Comparison of ENCODE assay signal across 8 cellular contexts in the genomic region with DNA sequence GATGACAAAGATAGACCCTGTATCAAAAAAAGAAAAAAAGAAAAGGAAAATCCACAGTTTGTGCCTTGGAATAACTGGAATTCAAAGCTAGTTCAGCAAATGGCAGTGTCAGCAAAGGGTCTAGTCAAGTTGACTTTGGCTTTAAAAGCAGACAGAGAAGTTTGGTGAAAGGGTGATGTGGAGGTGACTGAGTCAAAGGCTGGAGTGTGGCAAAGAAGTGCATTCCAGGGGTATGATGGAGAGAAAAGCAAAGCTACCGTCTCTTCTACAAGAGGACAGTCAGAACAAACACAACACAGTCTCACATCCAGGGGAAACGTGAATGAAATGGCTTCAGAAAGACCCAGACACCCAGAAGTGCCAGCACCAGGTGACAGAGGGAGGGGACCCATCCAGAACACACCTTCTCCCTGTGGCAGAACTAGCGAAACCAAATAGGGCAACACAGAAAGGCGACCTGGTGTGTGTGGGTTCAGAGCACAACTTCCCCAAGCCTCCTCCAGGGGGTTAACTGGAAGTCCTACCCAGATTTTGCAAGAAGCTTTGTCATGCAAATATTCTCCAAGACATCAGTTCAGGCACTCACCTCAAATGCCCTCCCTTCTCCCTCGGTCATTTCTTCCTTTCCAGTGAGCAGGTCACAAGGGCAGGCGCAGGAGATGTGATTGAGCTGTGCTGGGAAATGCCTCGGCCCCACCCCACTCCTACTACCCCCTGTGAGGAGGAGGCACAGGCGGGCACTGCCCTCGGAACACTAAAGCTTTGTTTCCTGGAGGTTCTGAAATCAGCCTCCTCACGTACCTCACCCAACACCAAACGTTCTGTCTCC.
DNase-seq lines count a peak whose midpoint lies in the region; ATAC-seq and TF ChIP-seq lines count a peak whose summit lies in the region.

No MANE protein-coding gene starts in this region.

- no peak overlapping the region for H3K4ac ChIP-seq in mesendoderm (ENCODE audit: low read depth, low read length)

- no peaks in the 10 kb centered on the region for H3K27me3 ChIP-seq in HL-60 (ENCODE audit: insufficient read depth, poor library complexity, severe bottlenecking)
- no peaks in the 10 kb centered on the region for H3K27me3 ChIP-seq in adipocyte (replicated peaks; ENCODE audit: control insufficient read depth, insufficient read depth, low read length)
- no peaks in the 10 kb centered on the region for H3K27me3 ChIP-seq in mesendoderm (ENCODE audit: insufficient read depth, low read length, poor library complexity)

- H3K9me3 ChIP-seq in ES-I3 (ENCODE audit: control insufficient read depth, insufficient read depth, low read length) (no peaks in the 10 kb centered on the region), adipocyte (ENCODE audit: control insufficient read depth, low read length) (peaks cover 10% of the 10 kb centered on the region)

- H3K18ac ChIP-seq in mesendoderm (ENCODE audit: low read length) = no peak overlapping the region

- H2BK120ac ChIP-seq in mesendoderm (ENCODE audit: low read depth, low read length) = no peak overlapping the region

- no peaks in the 10 kb centered on the region for H3K79me2 ChIP-seq in mesendoderm (ENCODE audit: control insufficient read depth, insufficient read depth, low read length)

- no peak for ATAC-seq in GM21390 (IDR thresholded peaks at IDR 0.05; ENCODE audit: unreplicated experiment)

- H3K4me1 ChIP-seq in ES-I3 (ENCODE audit: insufficient read depth, low read length) (peaks cover 11% of the 10 kb centered on the region), adipocyte (ENCODE audit: control insufficient read depth, insufficient read depth, low read length) (peaks cover 18% of the 10 kb centered on the region), mesendoderm (ENCODE audit: control insufficient read depth, low read depth, low read length) (peaks cover 5% of the 10 kb centered on the region)

- TF ChIP-seq CTCF in HL-60 (IDR thresholded peaks at IDR 0.05; ENCODE audit: insufficient read depth, low read length) (peak; percentile 16), GM13976 (IDR thresholded peaks at IDR 0.05; ENCODE audit: borderline replicate concordance, control extremely low read depth, extremely low read depth, insufficient read depth, missing control alignments) (no peak)

- H2BK15ac ChIP-seq in mesendoderm (replicated peaks; ENCODE audit: low read depth) = no peak overlapping the region

- H3K56ac ChIP-seq in mesendoderm (ENCODE audit: low read length) = peak overlapping the region; percentile 5

- in situ Hi-C loops in GM13976 (cut with MboI; ENCODE audit: low sequenced_read_pairs, unreplicated experiment) = no loop called here

- DNase-seq in HL-60 (ENCODE audit: low read depth in 1 of 2, low spot score in 1 of 2) = peak; percentile 8 to 63
- peak; percentile 48 for DNase-seq in adipocyte (ENCODE audit: low read depth)
- DNase-seq in mesendoderm = peak; percentile 82
- no peak for DNase-seq in occipital lobe (lab: John Stamatoyannopoulos, UW)
- DNase-seq in NK-92 (lab: John Stamatoyannopoulos, UW; ENCODE audit: unreplicated experiment) = no peak
- no peak for DNase-seq in GM13976 (ENCODE audit: low spot score)

- no peak overlapping the region for H2BK5ac ChIP-seq in mesendoderm (ENCODE audit: low read length)

- H3K36me3 ChIP-seq in ES-I3 (ENCODE audit: insufficient read depth, low read length) (no peaks in the 10 kb centered on the region), adipocyte (ENCODE audit: control insufficient read depth, insufficient read depth, low read length, severe bottlenecking) (no peaks in the 10 kb centered on the region), mesendoderm (ENCODE audit: control insufficient read depth, insufficient read depth, low read length) (no peaks in the 10 kb centered on the region)

- no peak overlapping the region for H3K4me2 ChIP-seq in mesendoderm (ENCODE audit: low read length)

- peak overlapping the region; percentile 4; the same call in 1 of the 2 replicates for H3K9ac ChIP-seq in ES-I3 (ENCODE audit: low read depth, low read length)
- H3K9ac ChIP-seq in adipocyte (ENCODE audit: low read length) = no peak overlapping the region
- H3K9ac ChIP-seq in mesendoderm (ENCODE audit: low read length) = no peak overlapping the region

- H3K79me1 ChIP-seq in mesendoderm (ENCODE audit: low read length) = no peaks in the 10 kb centered on the region

- no peak overlapping the region for H4K8ac ChIP-seq in mesendoderm (ENCODE audit: low read depth, low read length)

- H3K4me3 ChIP-seq in HL-60 (replicated peaks; ENCODE audit: insufficient read depth, low read length) (no peak overlapping the region), adipocyte (ENCODE audit: low read length) (no peak overlapping the region), mesendoderm (ENCODE audit: low read length) (no peak overlapping the region)

- no peak overlapping the region for H3K23ac ChIP-seq in mesendoderm (ENCODE audit: low read length)

- WGBS in mesendoderm (ENCODE audit: extremely low coverage, insufficient coverage, low lambda C conversion rate) = no CpG with 5 or more reads among the region's 11 CpGs

- H4K5ac ChIP-seq in mesendoderm (ENCODE audit: low read length) = no peak overlapping the region

- H3K27ac ChIP-seq in HL-60 (replicated peaks) (no peak overlapping the region), mesendoderm (ENCODE audit: low read depth, low read length) (no peak overlapping the region)

- H2AK5ac ChIP-seq in mesendoderm (ENCODE audit: low read length) = no peak overlapping the region

Comparison
In these comparisons a context has a peak if more than half of its experiments do, and no peak if none do; other contexts are left out.
1. DNase-seq: peak in HL-60 (2 of 2), adipocyte (single experiment) and mesendoderm (single experiment); none in occipital lobe (single experiment), NK-92 (single experiment) and GM13976 (single experiment).